Comparison of ENCODE assay signal across 10 cellular contexts in genomic region chr5:100905259-100905914, GRCh38. TPM values are rescaled to one million over a fixed set of nuclear protein-coding genes. Genes with fewer than 3 reads are reported as not detected.
DNase-seq lines count a peak whose midpoint lies in the region; ATAC-seq and TF ChIP-seq lines count a peak whose summit lies in the region.
"Had no signal": no experiment of that assay in that cellular context is flagged by ENCODE, and none has a peak within 500 bp of the region (broad histone marks: within the 10 kb centered on the region; RNA-seq: fewer than 3 reads in every experiment).

No MANE protein-coding gene starts in this region.

- no peaks in the 10 kb centered on the region for H3K9me3 Mint-ChIP-seq in dendritic cell treated with granulocyte-macrophage colony-stimulating factor and Interleukin-4, amounts not matched to agents 40 ng/mL and 50 ng/mL, for 4 days
- no peaks in the 10 kb centered on the region for H3K9me3 Mint-ChIP-seq in GM23338

- H3K27me3 ChIP-seq in GM06990 (replicated peaks; ENCODE audit: control insufficient read depth, insufficient read depth, low read length): no peaks in the 10 kb centered on the region
- H3K27me3 ChIP-seq in GM23338 (ENCODE audit: insufficient read depth): peaks cover 62% of the 10 kb centered on the region
- peaks cover 41% of the 10 kb centered on the region for H3K27me3 ChIP-seq in transverse colon

- no peak overlapping the region for H3K4me2 ChIP-seq in GM23338

- 60 to 61% methylated on average over 6 of the region's 6 CpGs for WGBS in transverse colon (ENCODE audit: low coverage in 1 of 2), 2 donors

- peak overlapping the region; percentile 99 for H3K27ac Mint-ChIP-seq in dendritic cell treated with granulocyte-macrophage colony-stimulating factor and Interleukin-4, amounts not matched to agents 40 ng/mL and 50 ng/mL, for 4 days
- H3K27ac Mint-ChIP-seq in GM23338: no peak overlapping the region

- ATAC-seq in GM23338: no peak
- ATAC-seq: activated CD4-positive, CD25-positive, alpha-beta regulatory T cell treated with anti-CD3 and anti-CD28 coated beads, Interleukin-2, amount 50 U/mL, for 24 hours had no signal

- H3K27me3 Mint-ChIP-seq in dendritic cell treated with granulocyte-macrophage colony-stimulating factor and Interleukin-4, amounts not matched to agents 40 ng/mL and 50 ng/mL, for 4 days: no peaks in the 10 kb centered on the region
- H3K27me3 Mint-ChIP-seq in GM23338 (ENCODE audit: insufficient read depth, low read depth, poor library complexity): peaks cover 50% of the 10 kb centered on the region

- H3K4me1 Mint-ChIP-seq in dendritic cell treated with granulocyte-macrophage colony-stimulating factor and Interleukin-4, amounts not matched to agents 40 ng/mL and 50 ng/mL, for 4 days (ENCODE audit: low read depth): peaks cover 35% of the 10 kb centered on the region
- H3K4me1 Mint-ChIP-seq in GM23338: peaks cover 28% of the 10 kb centered on the region

- peak overlapping the region; percentile 39 for H3K4me3 Mint-ChIP-seq in dendritic cell treated with granulocyte-macrophage colony-stimulating factor and Interleukin-4, amounts not matched to agents 40 ng/mL and 50 ng/mL, for 4 days
- no peak overlapping the region for H3K4me3 Mint-ChIP-seq in GM23338

- no peaks in the 10 kb centered on the region for H3K79me2 ChIP-seq in GM23338 (replicated peaks; ENCODE audit: insufficient read depth)

- in situ Hi-C loops in transverse colon (cut with MboI; ENCODE audit: low pct_ligation_motif_present in 1 of 4, low pct_unique_long_range_greater_than_20kb in 1 of 4, low sequenced_read_pairs in 3 of 4): no loop called here

- intact Hi-C loops in dendritic cell treated with granulocyte-macrophage colony-stimulating factor and Interleukin-4, amounts not matched to agents 40 ng/mL and 50 ng/mL, for 4 days (cut with micrococcal nuclease): no loop called here
- intact Hi-C loops in transverse colon (cut with DNase I; ENCODE audit: low total_unique reads): no loop called here

- H3K4me3 ChIP-seq in GM06990 (replicated peaks; ENCODE audit: low read depth, low read length) (peak overlapping the region; percentile 78), GM23338 (no peak overlapping the region), transverse colon (peak overlapping the region in 1 of 4 donors; percentile 58)

- H3K27ac ChIP-seq in GM23338 (ENCODE audit: low read depth) (no peak overlapping the region), transverse colon (peak overlapping the region in 2 of 4 donors; percentile 76 to 82)
- H3K27ac ChIP-seq: breast epithelium had no signal

- no peaks in the 10 kb centered on the region for H3K36me3 ChIP-seq in GM06990 (ENCODE audit: control insufficient read depth, insufficient read depth, low read length)
- no peaks in the 10 kb centered on the region for H3K36me3 ChIP-seq in GM23338 (ENCODE audit: insufficient read depth)
- H3K36me3 ChIP-seq in transverse colon: no peaks in the 10 kb centered on the region
- H3K36me3 ChIP-seq: breast epithelium had no signal

- H3K9me3 ChIP-seq in transverse colon: no peaks in the 10 kb centered on the region
- H3K9me3 ChIP-seq: breast epithelium had no signal

- no peaks in the 10 kb centered on the region; the same call in 1 of the 2 replicates for H4K20me1 ChIP-seq in GM23338 (replicated peaks; ENCODE audit: insufficient read depth)

- no peak overlapping the region for H2AFZ ChIP-seq in GM23338

- H3K9me2 ChIP-seq in GM23338 (ENCODE audit: insufficient read depth): no peaks in the 10 kb centered on the region

- DNase-seq in AML-193 (lab: John Stamatoyannopoulos, UW) (peak; percentile 59 to 71), GM06990 (ENCODE audit: extremely low read depth, insufficient read length) (peak; percentile 29), SKM-1 (lab: John Stamatoyannopoulos, UW; ENCODE audit: unreplicated experiment) (peak; percentile 38), GM23338 (ENCODE audit: low spot score) (no peak), transverse colon (no peak), dermis blood vessel endothelial cell (no peak), NCI-H510A treated with DMSO at 0.1 percent for 48 hours (lab: John Stamatoyannopoulos, UW) (no peak)

- TF ChIP-seq CTCF in GM06990 (IDR thresholded peaks at IDR 0.05; ENCODE audit: insufficient read depth, low read length, poor library complexity, severe bottlenecking) (no peak), GM23338 (conservative IDR thresholded peaks at IDR 0.05; ENCODE audit: low read depth in 2 of 2) (no peak), transverse colon (IDR thresholded peaks at IDR 0.05) (no peak)

- H3K4me1 ChIP-seq in GM23338 (ENCODE audit: insufficient read depth) (peaks cover 20% of the 10 kb centered on the region), transverse colon (peaks cover 0 to 6% (median 0%) of the 10 kb centered on the region in 4 donors)
- H3K4me1 ChIP-seq: breast epithelium had no signal

- no peaks in the 10 kb centered on the region for H3F3A ChIP-seq in GM23338 (replicated peaks; ENCODE audit: low read depth)

- no peak for TF ChIP-seq POLR2A in transverse colon (IDR thresholded peaks at IDR 0.05)

- TF ChIP-seq EP300 in transverse colon (IDR thresholded peaks at IDR 0.05; ENCODE audit: low read depth): no peak

- peaks cover 41% of the 10 kb centered on the region for H3K36me3 Mint-ChIP-seq in dendritic cell treated with granulocyte-macrophage colony-stimulating factor and Interleukin-4, amounts not matched to agents 40 ng/mL and 50 ng/mL, for 4 days (ENCODE audit: low read depth)
- no peaks in the 10 kb centered on the region for H3K36me3 Mint-ChIP-seq in GM23338 (ENCODE audit: low read depth)

TF ChIP-seq in GM23338, 12 proteins besides CTCF, POLR2A, EP300 and RAD21 (continues in another document):
- TF ChIP-seq, protein P1, sequence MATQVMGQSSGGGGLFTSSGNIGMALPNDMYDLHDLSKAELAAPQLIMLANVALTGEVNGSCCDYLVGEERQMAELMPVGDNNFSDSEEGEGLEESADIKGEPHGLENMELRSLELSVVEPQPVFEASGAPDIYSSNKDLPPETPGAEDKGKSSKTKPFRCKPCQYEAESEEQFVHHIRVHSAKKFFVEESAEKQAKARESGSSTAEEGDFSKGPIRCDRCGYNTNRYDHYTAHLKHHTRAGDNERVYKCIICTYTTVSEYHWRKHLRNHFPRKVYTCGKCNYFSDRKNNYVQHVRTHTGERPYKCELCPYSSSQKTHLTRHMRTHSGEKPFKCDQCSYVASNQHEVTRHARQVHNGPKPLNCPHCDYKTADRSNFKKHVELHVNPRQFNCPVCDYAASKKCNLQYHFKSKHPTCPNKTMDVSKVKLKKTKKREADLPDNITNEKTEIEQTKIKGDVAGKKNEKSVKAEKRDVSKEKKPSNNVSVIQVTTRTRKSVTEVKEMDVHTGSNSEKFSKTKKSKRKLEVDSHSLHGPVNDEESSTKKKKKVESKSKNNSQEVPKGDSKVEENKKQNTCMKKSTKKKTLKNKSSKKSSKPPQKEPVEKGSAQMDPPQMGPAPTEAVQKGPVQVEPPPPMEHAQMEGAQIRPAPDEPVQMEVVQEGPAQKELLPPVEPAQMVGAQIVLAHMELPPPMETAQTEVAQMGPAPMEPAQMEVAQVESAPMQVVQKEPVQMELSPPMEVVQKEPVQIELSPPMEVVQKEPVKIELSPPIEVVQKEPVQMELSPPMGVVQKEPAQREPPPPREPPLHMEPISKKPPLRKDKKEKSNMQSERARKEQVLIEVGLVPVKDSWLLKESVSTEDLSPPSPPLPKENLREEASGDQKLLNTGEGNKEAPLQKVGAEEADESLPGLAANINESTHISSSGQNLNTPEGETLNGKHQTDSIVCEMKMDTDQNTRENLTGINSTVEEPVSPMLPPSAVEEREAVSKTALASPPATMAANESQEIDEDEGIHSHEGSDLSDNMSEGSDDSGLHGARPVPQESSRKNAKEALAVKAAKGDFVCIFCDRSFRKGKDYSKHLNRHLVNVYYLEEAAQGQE (IDR thresholded peaks at IDR 0.05; ENCODE audit: unreplicated experiment): no peak
- no peak for TF ChIP-seq ZNF331 (CRISPR knock-in tag; IDR thresholded peaks at IDR 0.05; ENCODE audit: low read depth)

RNA-seq across cellular contexts. Expression of gene ST8SIA4, which starts 2.3 kb away (rescaled TPM):
- 0.28 and 1.3 TPM in 2 replicates for total RNA-seq in GM23338 (2014; rRNA removed; shearing (Covaris generic))
- 0.11 and 0.35 TPM in 2 replicates for polyA plus RNA-seq in GM23338 (2016; fragmentation: Nextera tagmentation; extraction: Ambion mirVana)
- total RNA-seq in transverse colon: 1 to 10 TPM in 3 of 4 donors, under 1 TPM in 1; 0.37 to 6.0 (median 2.2) TPM
- total RNA-seq in dermis blood vessel endothelial cell: 3.1 and 4.3 TPM in 2 replicates

Comparison
In these comparisons a context has a peak if more than half of its experiments do, and no peak if none do; other contexts are left out.
1. DNase-seq: peak in AML-193 (2 of 2), GM06990 (single experiment) and SKM-1 (single experiment); none in GM23338 (single experiment), transverse colon (single experiment), dermis blood vessel endothelial cell (single experiment) and NCI-H510A treated with DMSO at 0.1 percent for 48 hours (single experiment).